Comparison of ENCODE assay signal across 24 cellular contexts in genomic region chr2:237453671-237454070, GRCh38. TPM values are rescaled to one million over a fixed set of nuclear protein-coding genes. Genes with fewer than 3 reads are reported as not detected.
"Had no signal": no experiment of that assay in that cellular context is flagged by ENCODE, and none has a peak within 500 bp of the region (broad histone marks: within the 10 kb centered on the region; RNA-seq: fewer than 3 reads in every experiment).

No MANE protein-coding gene starts in this region.

- H3K27me3 ChIP-seq: adrenal gland, breast epithelium, neural progenitor cell, right atrium auricular region, suprapubic skin, transverse colon had no signal

- H3K4me1 ChIP-seq: breast epithelium, neural progenitor cell had no signal

- H2AFZ ChIP-seq: neural progenitor cell had no signal

- H3K27me3 Mint-ChIP-seq: activated CD4-positive, alpha-beta T cell treated with anti-CD3 and anti-CD28 coated beads, Interleukin-2, amount 10 ng/mL, durations not matched to agents 24 days and 14 days; activated CD8-positive, alpha-beta T cell treated with anti-CD3 and anti-CD28 coated beads for 36 hours; stimulated activated naive CD8-positive, alpha-beta T cell treated with anti-CD3 and anti-CD28 coated beads, Interleukin-15, amount 100 ng/mL, for 72 hours had no signal

- ATAC-seq: activated CD8-positive, alpha-beta T cell treated with anti-CD3 and anti-CD28 coated beads for 36 hours; activated naive CD4-positive, alpha-beta T cell treated with anti-CD3 and anti-CD28 coated beads, Interleukin-2, amount 50 U/mL, for 72 hours; activated T-cell treated with anti-CD3 and anti-CD28 coated beads, Interleukin-2, amount 50 U/mL, for 72 hours; esophagus mucosa; left ventricle myocardium superior; mucosa of descending colon; stimulated activated naive CD8-positive, alpha-beta T cell treated with anti-CD3 and anti-CD28 coated beads, Interleukin-15, amount 100 ng/mL, for 72 hours had no signal

- H3K4me2 ChIP-seq: neural progenitor cell had no signal

- H3K36me3 ChIP-seq: adrenal gland, breast epithelium, neural progenitor cell, prostate gland, right atrium auricular region, suprapubic skin, transverse colon had no signal

- H3K9me3 Mint-ChIP-seq: dendritic cell treated with granulocyte-macrophage colony-stimulating factor and Interleukin-4, amounts not matched to agents 40 ng/mL and 50 ng/mL, for 4 days; immature natural killer cell had no signal

- H3K4me3 Mint-ChIP-seq: activated CD4-positive, alpha-beta T cell treated with anti-CD3 and anti-CD28 coated beads, Interleukin-2, amount 10 ng/mL, durations not matched to agents 24 days and 14 days; activated CD8-positive, alpha-beta T cell treated with anti-CD3 and anti-CD28 coated beads for 36 hours; activated T-cell treated with anti-CD3 and anti-CD28 coated beads, Interleukin-2, amount 50 U/mL, for 72 hours; dendritic cell treated with granulocyte-macrophage colony-stimulating factor and Interleukin-4, amounts not matched to agents 40 ng/mL and 50 ng/mL, for 4 days; immature natural killer cell; naive B cell; neural progenitor cell; stimulated activated naive CD8-positive, alpha-beta T cell treated with anti-CD3 and anti-CD28 coated beads, Interleukin-15, amount 100 ng/mL, for 72 hours; T-helper 1 cell treated with Interleukin-12 subunit alpha and Interleukin-12 subunit beta and Interleukin-4 antibody, amounts not matched to agents 30 μg/mL and 1 μg/mL, for 36 hours had no signal

- H3K4me1 Mint-ChIP-seq: immature natural killer cell, naive B cell had no signal

- H3K27ac Mint-ChIP-seq: activated CD4-positive, alpha-beta T cell treated with anti-CD3 and anti-CD28 coated beads, Interleukin-2, amount 10 ng/mL, durations not matched to agents 24 days and 14 days; activated CD8-positive, alpha-beta T cell treated with anti-CD3 and anti-CD28 coated beads for 36 hours; activated T-cell treated with anti-CD3 and anti-CD28 coated beads, Interleukin-2, amount 50 U/mL, for 72 hours; dendritic cell treated with granulocyte-macrophage colony-stimulating factor and Interleukin-4, amounts not matched to agents 40 ng/mL and 50 ng/mL, for 4 days; immature natural killer cell; naive B cell; T-helper 1 cell treated with Interleukin-12 subunit alpha and Interleukin-12 subunit beta and Interleukin-4 antibody, amounts not matched to agents 30 μg/mL and 1 μg/mL, for 36 hours had no signal

- H3K36me3 Mint-ChIP-seq: immature natural killer cell, naive B cell, neural progenitor cell had no signal

- H3K27ac ChIP-seq: adrenal gland, breast epithelium, neural progenitor cell, prostate gland, right atrium auricular region, suprapubic skin, transverse colon had no signal

- H3K4me3 ChIP-seq: adrenal gland, breast epithelium, mucosa of descending colon, neural progenitor cell, prostate gland, right atrium auricular region, suprapubic skin, transverse colon had no signal

- DNase-seq: activated CD4-positive, alpha-beta T cell treated with anti-CD3 and anti-CD28 coated beads, Interleukin-2, amount 10 ng/mL, durations not matched to agents 24 days and 14 days; activated CD8-positive, alpha-beta T cell treated with anti-CD3 and anti-CD28 coated beads for 36 hours; activated gamma-delta T cell; activated T-cell treated with anti-CD3 and anti-CD28 coated beads, Interleukin-2, amount 50 U/mL, for 72 hours; adrenal gland; cerebellar nuclear complex; effector CD8-positive, alpha-beta T cell; immature natural killer cell; left ventricle myocardium superior; mucosa of descending colon; naive B cell; stimulated activated naive CD8-positive, alpha-beta T cell treated with anti-CD3 and anti-CD28 coated beads, Interleukin-15, amount 100 ng/mL, for 72 hours; transverse colon had no signal

- H3K9ac ChIP-seq: neural progenitor cell had no signal

- H3K9me3 ChIP-seq: adrenal gland, breast epithelium, mucosa of descending colon, prostate gland, right atrium auricular region, suprapubic skin, transverse colon had no signal

- FAIRE-seq: astrocyte had no signal

RNA-seq across cellular contexts. Expression of gene MLPH, which starts 33.4 kb away (rescaled TPM):
- total RNA-seq: activated CD4-positive, alpha-beta T cell treated with anti-CD3 and anti-CD28 coated beads, Interleukin-2, amount 10 ng/mL, durations not matched to agents 24 days and 14 days; activated CD8-positive, alpha-beta T cell treated with anti-CD3 and anti-CD28 coated beads for 36 hours; activated naive CD4-positive, alpha-beta T cell treated with anti-CD3 and anti-CD28 coated beads, Interleukin-2, amount 50 U/mL, for 72 hours; skeletal muscle tissue had no signal
- polyA plus RNA-seq: immature natural killer cell had no signal
